ENCODE assay signal across 1 cellular context in genomic region chr20:19903168-19903676, GRCh38.
A peak's percentile ranks its signal among the peaks of the same experiment; 100 is the strongest.
TF ChIP-seq lines count a peak whose summit lies in the region.

No MANE protein-coding gene starts in this region.

TF ChIP-seq in GM12878, 131 proteins besides CTCF, POLR2A, EP300 and RAD21 (continued from another document):
- TF ChIP-seq E2F8 (IDR thresholded peaks at IDR 0.05; ENCODE audit: low read depth, partially characterized antibody) (no peak), SIX5 (IDR thresholded peaks at IDR 0.05; ENCODE audit: low read depth, low read length, severe bottlenecking) (no peak), IRF5 (IDR thresholded peaks at IDR 0.05; ENCODE audit: borderline replicate concordance) (no peak), JUNB (IDR thresholded peaks at IDR 0.05) (peak; percentile 74), EZH2 (IDR thresholded peaks at IDR 0.05; ENCODE audit: borderline replicate concordance, control insufficient read depth, low read depth, low read length) (no peak), ZBTB11 (CRISPR knock-in tag; IDR thresholded peaks at IDR 0.05) (no peak), ZNF622 (IDR thresholded peaks at IDR 0.05) (no peak)
